ENCODE assay signal across 1 cellular context in genomic region chr19:10552596-10553053, GRCh38.
TF ChIP-seq lines count a peak whose summit lies in the region.

No MANE protein-coding gene starts in this region.

TF ChIP-seq in K562, 482 proteins besides CTCF, POLR2A, EP300 and RAD21:
- no peak for TF ChIP-seq ZNF707 (CRISPR knock-in tag; conservative IDR thresholded peaks at IDR 0.05)
- no peak for TF ChIP-seq CCAR2 (IDR thresholded peaks at IDR 0.05; ENCODE audit: low read depth, low read length)
- TF ChIP-seq PBX2 (CRISPR knock-in tag; IDR thresholded peaks at IDR 0.05; ENCODE audit: low read depth), result no peak
- TF ChIP-seq PBX2 (tag; conservative IDR thresholded peaks at IDR 0.05; ENCODE audit: low read depth), result no peak
- peak; percentile 77 for TF ChIP-seq POLR2AphosphoS2 (IDR thresholded peaks at IDR 0.05; ENCODE audit: low read length)
- TF ChIP-seq POLR2B (IDR thresholded peaks at IDR 0.05; ENCODE audit: low read depth, partially characterized antibody), result peak; percentile 50
- peak; percentile 72 for TF ChIP-seq RBM25 (IDR thresholded peaks at IDR 0.05; ENCODE audit: low read depth, low read length, severe bottlenecking)
- no peak for TF ChIP-seq NFATC3 (IDR thresholded peaks at IDR 0.05)
- TF ChIP-seq RBFOX2 (IDR thresholded peaks at IDR 0.05; ENCODE audit: low read depth, low read length), result peak; percentile 66
- TF ChIP-seq CBX8 (IDR thresholded peaks at IDR 0.05; ENCODE audit: borderline replicate concordance, extremely low read depth, low read depth, low read length, poor library complexity, severe bottlenecking), result no peak
- peak; percentile 43 for TF ChIP-seq FOS (IDR thresholded peaks at IDR 0.05; ENCODE audit: extremely low read depth, insufficient read length)
- no peak for TF ChIP-seq ATF4 (CRISPR knock-in tag; IDR thresholded peaks at IDR 0.05)
- TF ChIP-seq POLR2AphosphoS5 (IDR thresholded peaks at IDR 0.05; ENCODE audit: control insufficient read depth, insufficient read depth, low read depth, low read length), result 0 out of 2 replicates have a peak, but pooled peaks have one; percentile 8
- TF ChIP-seq NFYB (IDR thresholded peaks at IDR 0.05; ENCODE audit: extremely low read depth, insufficient read length), result peak; percentile 96
- TF ChIP-seq ZBTB8A (IDR thresholded peaks at IDR 0.05; ENCODE audit: partially characterized antibody), result no peak
- TF ChIP-seq CUX1 (CRISPR knock-in tag; IDR thresholded peaks at IDR 0.05), result no peak
- peak; percentile 92 for TF ChIP-seq USF2 (CRISPR knock-in tag; IDR thresholded peaks at IDR 0.05)
- peak; percentile 33; the same call in 1 of the 2 replicates for TF ChIP-seq CBFA2T2 (conservative IDR thresholded peaks at IDR 0.05)
- no peak for TF ChIP-seq CHD2 (IDR thresholded peaks at IDR 0.05; ENCODE audit: low read depth, low read length)
- TF ChIP-seq ZNF197 (CRISPR knock-in tag; IDR thresholded peaks at IDR 0.05; ENCODE audit: low read depth), result no peak
- 0 out of 2 replicates have a peak, but pooled peaks have one; percentile 39 for TF ChIP-seq ZBTB7A (IDR thresholded peaks at IDR 0.05; ENCODE audit: borderline replicate concordance, control insufficient read depth, low read depth, low read length)
- TF ChIP-seq ZNF311 (CRISPR knock-in tag; IDR thresholded peaks at IDR 0.05), result no peak
- TF ChIP-seq SUPT5H (IDR thresholded peaks at IDR 0.05), result peak; percentile 47; the same call in 1 of the 2 replicates
- 0 out of 2 replicates have a peak, but pooled peaks have one; percentile 10 for TF ChIP-seq MYNN (IDR thresholded peaks at IDR 0.05)
- no peak for TF ChIP-seq MYNN (CRISPR knock-in tag; IDR thresholded peaks at IDR 0.05)
- TF ChIP-seq MYC (IDR thresholded peaks at IDR 0.05; ENCODE audit: low read depth, low read length), result no peak
- no peak for TF ChIP-seq MYC (CRISPR knock-in tag; IDR thresholded peaks at IDR 0.05; ENCODE audit: borderline replicate concordance, low read depth)
- TF ChIP-seq ZBTB33 (CRISPR knock-in tag; IDR thresholded peaks at IDR 0.05), result peak; percentile 81
- peak; percentile 96 for TF ChIP-seq USF1 (CRISPR knock-in tag; IDR thresholded peaks at IDR 0.05)
- peak; percentile 78 for TF ChIP-seq POLR2G (IDR thresholded peaks at IDR 0.05; ENCODE audit: low read depth, low read length)
- TF ChIP-seq MAX (CRISPR knock-in tag; IDR thresholded peaks at IDR 0.05), result no peak
- TF ChIP-seq RAD51 (IDR thresholded peaks at IDR 0.05; ENCODE audit: borderline replicate concordance, low read depth), result peak; percentile 86
- peak; percentile 83 for TF ChIP-seq PKNOX1 (IDR thresholded peaks at IDR 0.05)
- no peak for TF ChIP-seq DNMT1 (IDR thresholded peaks at IDR 0.05)
TF ChIP-seq in K562: peak in this region for 17.
